ENCODE assay signal across 24 cellular contexts in genomic region chr3:157956850-157957249, GRCh38.
"Had no signal": no experiment of that assay in that cellular context is flagged by ENCODE, and none has a peak within 500 bp of the region (broad histone marks: within the 10 kb centered on the region; RNA-seq: fewer than 3 reads in every experiment).

No MANE protein-coding gene starts in this region.

- H3K36me3 Mint-ChIP-seq: activated naive CD4-positive, alpha-beta T cell treated with anti-CD3 and anti-CD28 coated beads, Interleukin-2, amount 50 U/mL, for 24 hours had no signal

- ATAC-seq: activated CD8-positive, alpha-beta T cell treated with anti-CD3 and anti-CD28 coated beads, Interleukin-2, amount 10 ng/mL, durations not matched to agents 7 days and 5 days; body of pancreas; PC-3 had no signal

- H3K9me3 Mint-ChIP-seq: activated naive CD4-positive, alpha-beta T cell treated with anti-CD3 and anti-CD28 coated beads, Interleukin-2, amount 50 U/mL, for 24 hours; T-helper 1 cell treated with Interleukin-12 subunit alpha and Interleukin-12 subunit beta and Interleukin-4 antibody, amounts not matched to agents 30 μg/mL and 1 μg/mL, for 36 hours had no signal

- H3K27ac ChIP-seq: ascending aorta, body of pancreas, SJSA1 had no signal

- H3K4me1 Mint-ChIP-seq: activated naive CD4-positive, alpha-beta T cell treated with anti-CD3 and anti-CD28 coated beads, Interleukin-2, amount 50 U/mL, for 24 hours had no signal

- H3K27me3 ChIP-seq: ascending aorta, body of pancreas, MG63, SJSA1 had no signal

- H3K36me3 ChIP-seq: ascending aorta, MG63, SJSA1 had no signal

- H3K27ac Mint-ChIP-seq: activated CD8-positive, alpha-beta T cell treated with anti-CD3 and anti-CD28 coated beads, Interleukin-2, amount 10 ng/mL, durations not matched to agents 7 days and 5 days; activated naive CD4-positive, alpha-beta T cell treated with anti-CD3 and anti-CD28 coated beads, Interleukin-2, amount 50 U/mL, for 24 hours; T-helper 1 cell treated with Interleukin-12 subunit alpha and Interleukin-12 subunit beta and Interleukin-4 antibody, amounts not matched to agents 30 μg/mL and 1 μg/mL, for 36 hours had no signal

- H3K9me3 ChIP-seq: ascending aorta, body of pancreas, MG63, SJSA1 had no signal

- H3K4me3 ChIP-seq: ascending aorta, body of pancreas, MG63, SJSA1 had no signal

- H3K4me1 ChIP-seq: ascending aorta, body of pancreas, SJSA1 had no signal

- DNase-seq: activated CD4-positive, alpha-beta T cell treated with anti-CD3 and anti-CD28 coated beads for 48 hours; activated CD4-positive, alpha-beta T cell treated with anti-CD3 and anti-CD28 coated beads, Interleukin-2, amount 50 U/mL, for 4 hours; activated CD4-positive, CD25-positive, alpha-beta regulatory T cell treated with anti-CD3 and anti-CD28 coated beads, Interleukin-2, amount 50 U/mL, for 72 hours; activated CD8-positive, alpha-beta memory T cell treated with anti-CD3 and anti-CD28 coated beads, Interleukin-2, amount 50 U/mL, for 48 hours; activated CD8-positive, alpha-beta T cell treated with anti-CD3 and anti-CD28 coated beads, Interleukin-2, amount 10 ng/mL, durations not matched to agents 7 days and 5 days; activated effector memory CD4-positive, alpha-beta T cell treated with Interleukin-2 at 50 U/mL for 16 hours; activated naive CD4-positive, alpha-beta T cell; activated T-cell treated with anti-CD3 and anti-CD28 coated beads, Interleukin-2, amount 50 U/mL, for 1 hour; body of pancreas; central memory CD4-positive, alpha-beta T cell; MG63; MV-4-11; NCI-H1092 treated with DMSO at 0.1 percent for 48 hours; NCI-H1436; NCI-H1694 treated with DMSO at 0.1 percent for 48 hours; NCI-H2029 treated with DMSO at 0.1 percent for 48 hours; NCI-H345; NCI-H524; PC-3; SHP77 had no signal

- H3K4me3 Mint-ChIP-seq: activated CD8-positive, alpha-beta T cell treated with anti-CD3 and anti-CD28 coated beads, Interleukin-2, amount 10 ng/mL, durations not matched to agents 7 days and 5 days; activated naive CD4-positive, alpha-beta T cell treated with anti-CD3 and anti-CD28 coated beads, Interleukin-2, amount 50 U/mL, for 24 hours; T-helper 1 cell treated with Interleukin-12 subunit alpha and Interleukin-12 subunit beta and Interleukin-4 antibody, amounts not matched to agents 30 μg/mL and 1 μg/mL, for 36 hours had no signal
